In the genomic region with DNA sequence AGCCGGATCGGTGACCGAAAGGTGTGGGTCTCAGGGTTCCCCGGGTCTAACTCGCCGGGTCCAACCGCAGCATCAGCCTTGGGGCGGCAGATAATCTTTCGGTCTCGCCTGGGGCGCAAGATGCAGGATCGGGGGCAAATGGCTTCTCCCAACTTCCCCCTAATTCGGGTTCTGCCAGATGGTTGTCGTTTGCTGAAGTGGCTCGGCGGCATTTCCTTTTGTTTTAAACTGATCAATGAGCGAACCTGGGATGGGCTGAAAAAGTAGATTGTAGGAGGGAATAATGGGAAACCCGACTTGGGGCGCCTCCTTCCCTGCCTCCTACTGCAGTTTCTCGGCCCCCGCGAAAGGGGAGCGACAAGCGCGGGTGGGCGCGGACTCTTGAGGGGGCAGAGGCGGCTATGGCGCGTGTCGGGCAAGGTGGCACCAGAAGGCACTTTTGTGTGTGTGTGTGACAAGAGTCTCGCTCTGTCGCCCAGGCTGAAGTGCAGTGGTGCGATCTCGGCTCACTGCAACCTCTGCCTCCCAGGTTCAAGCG, we compare ENCODE assay signal across 7 cellular contexts. TPM values are rescaled to one million over a fixed set of nuclear protein-coding genes. Genes with fewer than 3 reads are reported as not detected.
DNase-seq lines count a peak whose midpoint lies in the region; ATAC-seq lines count a peak whose summit lies in the region.

No MANE protein-coding gene starts in this region.

- H3K27me3 Mint-ChIP-seq in activated T-helper 1 cell treated with anti-CD3 and anti-CD28 coated beads, Interleukin-12 subunit alpha, Interleukin-12 subunit beta, Interleukin-2, Interleukin-4 antibody, amounts not matched to agents 30 ng/mL and 10 ng/mL and 1 ng/mL, durations not matched to agents 14 hours and 24 hours and 36 hours (ENCODE audit: insufficient read depth) = peaks cover 62% of the 10 kb centered on the region

- H3K27me3 ChIP-seq in H7 (ENCODE audit: control insufficient read depth, insufficient read depth, low read length) = peaks cover 60% of the 10 kb centered on the region
- H3K27me3 ChIP-seq in skeletal muscle tissue (ENCODE audit: control insufficient read depth in 3 of 3, insufficient read depth in 3 of 3, low read length in 3 of 3) = peaks cover 52% of the 10 kb centered on the region in 3 donors

- H3K9me3 Mint-ChIP-seq in activated T-helper 1 cell treated with anti-CD3 and anti-CD28 coated beads, Interleukin-12 subunit alpha, Interleukin-12 subunit beta, Interleukin-2, Interleukin-4 antibody, amounts not matched to agents 30 ng/mL and 10 ng/mL and 1 ng/mL, durations not matched to agents 14 hours and 24 hours and 36 hours = no peaks in the 10 kb centered on the region

- H3K36me3 Mint-ChIP-seq in activated T-helper 1 cell treated with anti-CD3 and anti-CD28 coated beads, Interleukin-12 subunit alpha, Interleukin-12 subunit beta, Interleukin-2, Interleukin-4 antibody, amounts not matched to agents 30 ng/mL and 10 ng/mL and 1 ng/mL, durations not matched to agents 14 hours and 24 hours and 36 hours (ENCODE audit: low read depth) = no peaks in the 10 kb centered on the region

- H3K9ac ChIP-seq in skeletal muscle tissue (ENCODE audit: low read depth in 1 of 3, low read length in 3 of 3) = peak overlapping the region; percentile 45 to 63 (median 59)

- H3K36me3 ChIP-seq in H7 (replicated peaks; ENCODE audit: control insufficient read depth, insufficient read depth, low read length) = no peaks in the 10 kb centered on the region
- no peaks in the 10 kb centered on the region for H3K36me3 ChIP-seq in skeletal muscle tissue (ENCODE audit: control insufficient read depth in 3 of 3, insufficient read depth in 3 of 3, low read length in 3 of 3)

- H3K4me1 ChIP-seq in skeletal muscle tissue (ENCODE audit: control insufficient read depth in 3 of 3, insufficient read depth in 3 of 3, low read length in 3 of 3) = peaks cover 33 to 48% (median 45%) of the 10 kb centered on the region in 3 donors

- DNase-seq in H7 (no peak), RKO (ENCODE audit: low spot score) (no peak)
- DNase-seq in activated T-helper 1 cell treated with anti-CD3 and anti-CD28 coated beads, Interleukin-12 subunit alpha, Interleukin-12 subunit beta, Interleukin-2, Interleukin-4 antibody, amounts not matched to agents 30 ng/mL and 10 ng/mL and 1 ng/mL, durations not matched to agents 14 hours and 24 hours and 36 hours (ENCODE audit: low spot score) = no peak

- H3K27ac Mint-ChIP-seq in activated T-helper 1 cell treated with anti-CD3 and anti-CD28 coated beads, Interleukin-12 subunit alpha, Interleukin-12 subunit beta, Interleukin-2, Interleukin-4 antibody, amounts not matched to agents 30 ng/mL and 10 ng/mL and 1 ng/mL, durations not matched to agents 14 hours and 24 hours and 36 hours = peak overlapping the region; percentile 52

- intact Hi-C loops in activated T-helper 1 cell treated with anti-CD3 and anti-CD28 coated beads, Interleukin-12 subunit alpha, Interleukin-12 subunit beta, Interleukin-2, Interleukin-4 antibody, amounts not matched to agents 30 ng/mL and 10 ng/mL and 1 ng/mL, durations not matched to agents 14 hours and 24 hours and 36 hours (cut with micrococcal nuclease) = loop anchor here (2.0 to 10.0 kb wide), 6 partner anchors 13 to 1687 kb away; no protein-coding TSS in a partner anchor

- H3K27ac ChIP-seq in skeletal muscle tissue (ENCODE audit: low read depth, low read length) = peak overlapping the region; percentile 41

- peaks cover 12% of the 10 kb centered on the region for H3K4me1 Mint-ChIP-seq in activated T-helper 1 cell treated with anti-CD3 and anti-CD28 coated beads, Interleukin-12 subunit alpha, Interleukin-12 subunit beta, Interleukin-2, Interleukin-4 antibody, amounts not matched to agents 30 ng/mL and 10 ng/mL and 1 ng/mL, durations not matched to agents 14 hours and 24 hours and 36 hours (ENCODE audit: low read depth)

- peak overlapping the region; percentile 15 for H3K4me3 Mint-ChIP-seq in activated T-helper 1 cell treated with anti-CD3 and anti-CD28 coated beads, Interleukin-12 subunit alpha, Interleukin-12 subunit beta, Interleukin-2, Interleukin-4 antibody, amounts not matched to agents 30 ng/mL and 10 ng/mL and 1 ng/mL, durations not matched to agents 14 hours and 24 hours and 36 hours

- H3K9me3 ChIP-seq in skeletal muscle tissue (ENCODE audit: control insufficient read depth in 3 of 3, low read length in 3 of 3) = no peaks in the 10 kb centered on the region

- H3K4me3 ChIP-seq in H7 (ENCODE audit: insufficient read depth, low read depth, low read length) = peak overlapping the region; percentile 39
- peak overlapping the region; percentile 18 for H3K4me3 ChIP-seq in iPS-11a (ENCODE audit: low read depth, low read length)
- H3K4me3 ChIP-seq in skeletal muscle tissue (ENCODE audit: low read length in 3 of 3) = peak overlapping the region; percentile 61 to 69 (median 63)

- no peak for ATAC-seq in GM18511 (IDR thresholded peaks at IDR 0.05; ENCODE audit: unreplicated experiment)
- no peak for ATAC-seq in activated CD4-positive, CD25-positive, alpha-beta regulatory T cell treated with anti-CD3 and anti-CD28 coated beads, Interleukin-2, amount 50 U/mL, for 24 hours

RNA-seq across cellular contexts. Expression of gene PDGFRA, which starts 3.1 kb away (rescaled TPM):
- 5.5 and 10.8 TPM in 2 replicates for total RNA-seq in H7 (2014; rRNA removed; shearing (Covaris generic))
- total RNA-seq in activated T-helper 1 cell treated with anti-CD3 and anti-CD28 coated beads, Interleukin-12 subunit alpha, Interleukin-12 subunit beta, Interleukin-2, Interleukin-4 antibody, amounts not matched to agents 30 ng/mL and 10 ng/mL and 1 ng/mL, durations not matched to agents 14 hours and 24 hours and 36 hours = 0.24 and 0.47 TPM in 2 replicates
- 118 TPM for total RNA-seq in skeletal muscle tissue

Comparison
In these comparisons a context has a peak if more than half of its experiments do, and no peak if none do; other contexts are left out.
1. RNA of gene PDGFRA, which starts 3.1 kb away (total RNA-seq): 118 TPM in skeletal muscle tissue (single experiment); 5.5 to 10.8 TPM in H7 and 0.24 to 0.47 TPM in activated T-helper 1 cell treated with anti-CD3 and anti-CD28 coated beads, Interleukin-12 subunit alpha, Interleukin-12 subunit beta, Interleukin-2, Interleukin-4 antibody, amounts not matched to agents 30 ng/mL and 10 ng/mL and 1 ng/mL, durations not matched to agents 14 hours and 24 hours and 36 hours; every median in the first group is over 10 times any median in the second.
2. Peak in every context shown above with its lines, with median percentiles within 50 percentile points of each other: H3K4me3 ChIP-seq.